ENCODE assay signal across 8 cellular contexts in genomic region chr7:100177040-100178001, GRCh38. TPM values are rescaled to one million over a fixed set of nuclear protein-coding genes. Genes with fewer than 3 reads are reported as not detected.
DNase-seq lines count a peak whose midpoint lies in the region; ATAC-seq and TF ChIP-seq lines count a peak whose summit lies in the region.

Gene GPC2, minus strand, starts transcription at chr7:100177381. Its CDS starts 182 bp downstream, at chr7:100177199.
Gene STAG3, plus strand, starts transcription at chr7:100177918. Its CDS starts 2,639 bp downstream, at chr7:100180557.

- H3K4me1 ChIP-seq in DOHH2 (ENCODE audit: control insufficient read depth, low read length): peaks cover 76% of the 10 kb centered on the region
- H3K4me1 ChIP-seq in GM23248 (ENCODE audit: insufficient read depth): no peaks in the 10 kb centered on the region
- peaks cover 8% of the 10 kb centered on the region for H3K4me1 ChIP-seq in Karpas-422 (ENCODE audit: low read length)

- H4K20me1 ChIP-seq in DOHH2 (ENCODE audit: control insufficient read depth, insufficient read depth, low read depth, low read length) (peaks cover 4% of the 10 kb centered on the region; the same call in 1 of the 2 replicates), GM23248 (ENCODE audit: insufficient read depth) (no peaks in the 10 kb centered on the region), Karpas-422 (ENCODE audit: insufficient read depth, low read depth, low read length) (peaks cover 3% of the 10 kb centered on the region; the same call in 1 of the 2 replicates)

- peak within 1 kb of the TSS; percentile 82 for H3K4me3 Mint-ChIP-seq in activated T-helper 1 cell treated with anti-CD3 and anti-CD28 coated beads, Interleukin-12 subunit alpha, Interleukin-12 subunit beta, Interleukin-2, Interleukin-4 antibody, amounts not matched to agents 30 ng/mL and 10 ng/mL and 1 ng/mL, durations not matched to agents 14 hours and 24 hours and 36 hours
- peak within 1 kb of the TSS; percentile 45 for H3K4me3 Mint-ChIP-seq in natural killer cell treated with Interleukin-12 subunit alpha and Interleukin-12 subunit beta and Interleukin-15 and Interleukin-18, amount 100 ng/mL, for 72 hours

- H3K36me3 ChIP-seq in DOHH2 (ENCODE audit: control insufficient read depth, low read length) (peaks cover 26% of the 10 kb centered on the region), GM23248 (ENCODE audit: low read depth) (no peaks in the 10 kb centered on the region), Karpas-422 (ENCODE audit: insufficient read depth, low read length) (no peaks in the 10 kb centered on the region)

- peaks cover 15% of the 10 kb centered on the region for H3K27me3 Mint-ChIP-seq in activated T-helper 1 cell treated with anti-CD3 and anti-CD28 coated beads, Interleukin-12 subunit alpha, Interleukin-12 subunit beta, Interleukin-2, Interleukin-4 antibody, amounts not matched to agents 30 ng/mL and 10 ng/mL and 1 ng/mL, durations not matched to agents 14 hours and 24 hours and 36 hours (ENCODE audit: insufficient read depth)
- peaks cover 5 to 7% of the 10 kb centered on the region in 2 donors for H3K27me3 Mint-ChIP-seq in natural killer cell treated with Interleukin-12 subunit alpha and Interleukin-12 subunit beta and Interleukin-15 and Interleukin-18, amount 100 ng/mL, for 72 hours

- peak; percentile 93 to 95 for ATAC-seq in natural killer cell treated with Interleukin-12 subunit alpha and Interleukin-12 subunit beta and Interleukin-15 and Interleukin-18, amount 100 ng/mL, for 72 hours

- peak within 1 kb of the TSS; percentile 98 for H2AFZ ChIP-seq in GM23248
- peak within 1 kb of the TSS; percentile 98 for H2AFZ ChIP-seq in Karpas-422 (ENCODE audit: low read length)

- H3F3A ChIP-seq in DOHH2 (ENCODE audit: control insufficient read depth, insufficient read depth) (peaks cover 33% of the 10 kb centered on the region), GM23248 (ENCODE audit: insufficient read depth) (no peaks in the 10 kb centered on the region)

- H3K9me3 Mint-ChIP-seq in activated T-helper 1 cell treated with anti-CD3 and anti-CD28 coated beads, Interleukin-12 subunit alpha, Interleukin-12 subunit beta, Interleukin-2, Interleukin-4 antibody, amounts not matched to agents 30 ng/mL and 10 ng/mL and 1 ng/mL, durations not matched to agents 14 hours and 24 hours and 36 hours: no peaks in the 10 kb centered on the region
- H3K9me3 Mint-ChIP-seq in natural killer cell treated with Interleukin-12 subunit alpha and Interleukin-12 subunit beta and Interleukin-15 and Interleukin-18, amount 100 ng/mL, for 72 hours: peaks cover 3% of the 10 kb centered on the region

- peak within 1 kb of the TSS; percentile 83 for H3K27ac Mint-ChIP-seq in activated T-helper 1 cell treated with anti-CD3 and anti-CD28 coated beads, Interleukin-12 subunit alpha, Interleukin-12 subunit beta, Interleukin-2, Interleukin-4 antibody, amounts not matched to agents 30 ng/mL and 10 ng/mL and 1 ng/mL, durations not matched to agents 14 hours and 24 hours and 36 hours
- H3K27ac Mint-ChIP-seq in natural killer cell treated with Interleukin-12 subunit alpha and Interleukin-12 subunit beta and Interleukin-15 and Interleukin-18, amount 100 ng/mL, for 72 hours: peak within 1 kb of the TSS in 1 of 2 donors; percentile 52

- intact Hi-C loops in activated T-helper 1 cell treated with anti-CD3 and anti-CD28 coated beads, Interleukin-12 subunit alpha, Interleukin-12 subunit beta, Interleukin-2, Interleukin-4 antibody, amounts not matched to agents 30 ng/mL and 10 ng/mL and 1 ng/mL, durations not matched to agents 14 hours and 24 hours and 36 hours (cut with micrococcal nuclease): loop anchor here (1.0 kb wide), 7 partner anchors 9 to 252 kb away; partner anchors contain the start of genes GAL3ST4, LAMTOR4, MEPCE and TRAPPC14

- H3K36me3 Mint-ChIP-seq in activated T-helper 1 cell treated with anti-CD3 and anti-CD28 coated beads, Interleukin-12 subunit alpha, Interleukin-12 subunit beta, Interleukin-2, Interleukin-4 antibody, amounts not matched to agents 30 ng/mL and 10 ng/mL and 1 ng/mL, durations not matched to agents 14 hours and 24 hours and 36 hours (ENCODE audit: low read depth): no peaks in the 10 kb centered on the region
- H3K36me3 Mint-ChIP-seq in natural killer cell treated with Interleukin-12 subunit alpha and Interleukin-12 subunit beta and Interleukin-15 and Interleukin-18, amount 100 ng/mL, for 72 hours: no peaks in the 10 kb centered on the region

- H3K27ac ChIP-seq in DOHH2 (ENCODE audit: low read depth, low read length) (peak within 1 kb of the TSS; percentile 95), GM23248 (no peak within 1 kb of the TSS), Karpas-422 (ENCODE audit: low read length) (no peak within 1 kb of the TSS)

- H3K79me2 ChIP-seq in DOHH2 (ENCODE audit: control insufficient read depth, low read length) (peaks cover 23% of the 10 kb centered on the region), GM23248 (ENCODE audit: insufficient read depth) (no peaks in the 10 kb centered on the region), Karpas-422 (ENCODE audit: low read length) (no peaks in the 10 kb centered on the region)

- H3K9me3 ChIP-seq in DOHH2 (ENCODE audit: control insufficient read depth, insufficient read depth, low read length) (peaks cover 5% of the 10 kb centered on the region), GM23248 (ENCODE audit: low read depth) (no peaks in the 10 kb centered on the region), Karpas-422 (ENCODE audit: low read length) (no peaks in the 10 kb centered on the region)

- H3K4me3 ChIP-seq in DOHH2 (ENCODE audit: low read length) (peak within 1 kb of the TSS; percentile 88), GM23248 (peak within 1 kb of the TSS; percentile 85), Karpas-422 (ENCODE audit: low read length) (peak within 1 kb of the TSS; percentile 89), fibroblast of pulmonary artery (replicated peaks; ENCODE audit: low read depth, low read length) (peak within 1 kb of the TSS; percentile 79)

- 6% methylated on average over 66 to 78 of the region's 78 CpGs for WGBS in GM23248 (ENCODE audit: low coverage in 1 of 2, low lambda C conversion rate in 2 of 2, missing lambda C conversion rate in 2 of 2), 2 experiments

- in situ Hi-C loops in GM23248 (cut with MboI): no loop called here

- H3K4me2 ChIP-seq in DOHH2 (ENCODE audit: low read length) (peak within 1 kb of the TSS; percentile 88), GM23248 (ENCODE audit: unreplicated experiment) (peak within 1 kb of the TSS; percentile 100), Karpas-422 (ENCODE audit: low read depth, low read length, poor library complexity, severe bottlenecking) (peak within 1 kb of the TSS; percentile 96)

- no peak for TF ChIP-seq CTCF in DOHH2 (IDR thresholded peaks at IDR 0.05; ENCODE audit: low read depth, low read length, poor library complexity, severe bottlenecking)
- no peak for TF ChIP-seq CTCF in fibroblast of pulmonary artery (IDR thresholded peaks at IDR 0.05; ENCODE audit: low read length, missing control alignments)

- DNase-seq in GM23248: peak; percentile 96
- peak; percentile 99 for DNase-seq in Karpas-422
- DNase-seq in RKO (ENCODE audit: low spot score): peak; percentile 98
- peak; percentile 97 for DNase-seq in activated T-helper 1 cell treated with anti-CD3 and anti-CD28 coated beads, Interleukin-12 subunit alpha, Interleukin-12 subunit beta, Interleukin-2, Interleukin-4 antibody, amounts not matched to agents 30 ng/mL and 10 ng/mL and 1 ng/mL, durations not matched to agents 14 hours and 24 hours and 36 hours (ENCODE audit: low spot score)
- peak; percentile 97 for DNase-seq in fibroblast of pulmonary artery (ENCODE audit: low read depth)
- DNase-seq in natural killer cell treated with Interleukin-12 subunit alpha and Interleukin-12 subunit beta and Interleukin-15 and Interleukin-18, amount 100 ng/mL, for 72 hours (ENCODE audit: low spot score): peak; percentile 96
- peak; percentile 95 to 98 (median 98) for DNase-seq in stimulated activated naive CD4-positive, alpha-beta T cell (lab: John Stamatoyannopoulos, UW)

- H3K27me3 ChIP-seq in DOHH2 (ENCODE audit: control insufficient read depth, low read length) (no peaks in the 10 kb centered on the region), GM23248 (replicated peaks; ENCODE audit: insufficient read depth) (0 out of 2 replicates have a peak, but pooled peaks cover under 1% of the 10 kb centered on the region), Karpas-422 (ENCODE audit: low read length) (no peaks in the 10 kb centered on the region)

- no peaks in the 10 kb centered on the region for H3K9me2 ChIP-seq in DOHH2 (replicated peaks; ENCODE audit: control insufficient read depth, low read length)
- no peaks in the 10 kb centered on the region for H3K9me2 ChIP-seq in GM23248 (ENCODE audit: insufficient read depth)
- no peaks in the 10 kb centered on the region for H3K9me2 ChIP-seq in Karpas-422 (replicated peaks; ENCODE audit: insufficient read depth, low read length)

- H3K4me1 Mint-ChIP-seq in activated T-helper 1 cell treated with anti-CD3 and anti-CD28 coated beads, Interleukin-12 subunit alpha, Interleukin-12 subunit beta, Interleukin-2, Interleukin-4 antibody, amounts not matched to agents 30 ng/mL and 10 ng/mL and 1 ng/mL, durations not matched to agents 14 hours and 24 hours and 36 hours (ENCODE audit: low read depth): peaks cover 46% of the 10 kb centered on the region
- peaks cover 24 to 25% of the 10 kb centered on the region in 2 donors for H3K4me1 Mint-ChIP-seq in natural killer cell treated with Interleukin-12 subunit alpha and Interleukin-12 subunit beta and Interleukin-15 and Interleukin-18, amount 100 ng/mL, for 72 hours (ENCODE audit: low read depth in 2 of 2)

- H3K9ac ChIP-seq in GM23248 (peak within 1 kb of the TSS; percentile 72), Karpas-422 (ENCODE audit: low read length) (peak within 1 kb of the TSS; percentile 83)

RNA-seq across cellular contexts. Expression of gene GPC2, which starts in this region (rescaled TPM):
- 0.22 and 1.0 TPM in 2 replicates for total RNA-seq in GM23248 (2014; rRNA removed; shearing (Covaris generic))
- 0.16 TPM in 1 of 2 replicates, not detected in the other for polyA plus RNA-seq in GM23248 (2016; fragmentation: Nextera tagmentation; extraction: Ambion mirVana)
- total RNA-seq in Karpas-422 (2014; rRNA removed; shearing (Covaris generic); ENCODE audit: low replicate concordance): 1.9 and 5.3 TPM in 2 replicates
- 3.9 and 4.8 TPM in 2 replicates for total RNA-seq in activated T-helper 1 cell treated with anti-CD3 and anti-CD28 coated beads, Interleukin-12 subunit alpha, Interleukin-12 subunit beta, Interleukin-2, Interleukin-4 antibody, amounts not matched to agents 30 ng/mL and 10 ng/mL and 1 ng/mL, durations not matched to agents 14 hours and 24 hours and 36 hours
- 1 to 10 TPM; 2.6 to 2.7 TPM for total RNA-seq in natural killer cell treated with Interleukin-12 subunit alpha and Interleukin-12 subunit beta and Interleukin-15 and Interleukin-18, amount 100 ng/mL, for 72 hours

RNA-seq across cellular contexts. Expression of gene STAG3, which starts in this region (rescaled TPM):
- 0.97 TPM in 1 of 2 replicates, not detected in the other for total RNA-seq in GM23248 (2014; rRNA removed; shearing (Covaris generic))
- polyA plus RNA-seq in GM23248 (2016; fragmentation: Nextera tagmentation; extraction: Ambion mirVana): 0.65 and 1.1 TPM in 2 replicates
- total RNA-seq in Karpas-422 (2014; rRNA removed; shearing (Covaris generic); ENCODE audit: low replicate concordance): 8.1 and 22.1 TPM in 2 replicates
- total RNA-seq in activated T-helper 1 cell treated with anti-CD3 and anti-CD28 coated beads, Interleukin-12 subunit alpha, Interleukin-12 subunit beta, Interleukin-2, Interleukin-4 antibody, amounts not matched to agents 30 ng/mL and 10 ng/mL and 1 ng/mL, durations not matched to agents 14 hours and 24 hours and 36 hours: 25.0 and 30.6 TPM in 2 replicates
- 10 to 100 TPM; 13.7 to 24.4 TPM for total RNA-seq in natural killer cell treated with Interleukin-12 subunit alpha and Interleukin-12 subunit beta and Interleukin-15 and Interleukin-18, amount 100 ng/mL, for 72 hours
